Comparison of ENCODE assay signal across 2 cellular contexts in the genomic region with DNA sequence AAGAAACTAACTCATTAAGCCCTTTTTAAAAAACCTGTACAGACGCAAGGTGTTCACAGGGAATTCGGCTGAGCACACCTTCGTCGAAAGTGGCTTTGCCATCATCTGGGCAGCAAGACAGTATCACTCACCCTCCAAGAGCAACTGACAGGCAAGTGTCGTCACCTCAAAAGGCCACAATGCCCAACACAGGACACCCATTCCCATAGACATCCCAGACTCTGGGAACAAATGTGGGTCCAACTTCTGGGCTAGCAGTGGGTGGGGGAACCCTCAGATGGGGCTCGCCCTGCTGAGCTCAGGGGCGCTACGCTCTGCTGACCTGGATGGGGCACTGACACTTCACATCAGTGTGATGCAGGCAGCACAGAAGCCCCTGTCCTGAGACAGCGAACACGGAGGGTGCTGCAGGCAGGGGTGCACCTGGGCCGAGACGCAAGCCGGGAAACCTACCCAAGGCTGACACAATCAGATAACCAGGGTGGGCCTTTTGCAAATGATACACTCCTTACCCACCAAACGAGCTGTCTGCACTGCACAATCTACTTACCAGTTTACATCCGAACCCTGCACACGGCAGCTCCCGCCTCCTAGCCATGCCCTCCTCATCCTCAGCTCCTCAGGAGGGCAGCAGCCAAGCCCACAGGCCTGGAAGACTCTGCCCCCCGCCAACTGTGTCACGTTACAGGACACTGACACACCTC.
A peak's percentile ranks its signal among the peaks of the same experiment; 100 is the strongest.
TF ChIP-seq lines count a peak whose summit lies in the region.

No MANE protein-coding gene starts in this region.

TF ChIP-seq in HCT116, 20 proteins besides CTCF, POLR2A, EP300 and RAD21 (continued from another document):
- TF ChIP-seq ZFX (IDR thresholded peaks at IDR 0.05): no peak
- TF ChIP-seq REST (IDR thresholded peaks at IDR 0.05; ENCODE audit: low read depth): no peak
- TF ChIP-seq SIN3A (IDR thresholded peaks at IDR 0.05; ENCODE audit: low read depth): no peak
- TF ChIP-seq TCF7L2 (IDR thresholded peaks at IDR 0.05; ENCODE audit: borderline replicate concordance, extremely low read depth, insufficient read depth, insufficient read length): no peak
- no peak for TF ChIP-seq YY1 (IDR thresholded peaks at IDR 0.05; ENCODE audit: extremely low read depth, insufficient replicate concordance, low read depth, low read length)
- no peak for TF ChIP-seq CEBPB (IDR thresholded peaks at IDR 0.05; ENCODE audit: low read depth)
- TF ChIP-seq JUND (IDR thresholded peaks at IDR 0.05): no peak
- TF ChIP-seq SP1 (IDR thresholded peaks at IDR 0.05; ENCODE audit: low read depth): no peak
- TF ChIP-seq CBX3 (IDR thresholded peaks at IDR 0.05; ENCODE audit: low read depth): no peak
- TF ChIP-seq, protein P1, sequence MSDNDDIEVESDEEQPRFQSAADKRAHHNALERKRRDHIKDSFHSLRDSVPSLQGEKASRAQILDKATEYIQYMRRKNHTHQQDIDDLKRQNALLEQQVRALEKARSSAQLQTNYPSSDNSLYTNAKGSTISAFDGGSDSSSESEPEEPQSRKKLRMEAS (IDR thresholded peaks at IDR 0.05): no peak
- TF ChIP-seq, protein P2, sequence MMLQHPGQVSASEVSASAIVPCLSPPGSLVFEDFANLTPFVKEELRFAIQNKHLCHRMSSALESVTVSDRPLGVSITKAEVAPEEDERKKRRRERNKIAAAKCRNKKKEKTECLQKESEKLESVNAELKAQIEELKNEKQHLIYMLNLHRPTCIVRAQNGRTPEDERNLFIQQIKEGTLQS (IDR thresholded peaks at IDR 0.05): no peak

TF ChIP-seq in HepG2, 621 proteins besides CTCF, POLR2A, EP300 and RAD21:
- TF ChIP-seq ZSCAN25 (CRISPR knock-in tag; IDR thresholded peaks at IDR 0.05): no peak
- TF ChIP-seq ATF1 (CRISPR knock-in tag; IDR thresholded peaks at IDR 0.05): no peak
- TF ChIP-seq SP2 (CRISPR knock-in tag; IDR thresholded peaks at IDR 0.05): no peak
- TF ChIP-seq ZNF512 (CRISPR knock-in tag; IDR thresholded peaks at IDR 0.05): 0 out of 2 replicates have a peak, but pooled peaks have one; percentile 27
- no peak for TF ChIP-seq TARDBP (CRISPR knock-in tag; IDR thresholded peaks at IDR 0.05)
- no peak for TF ChIP-seq KMT2B (CRISPR knock-in tag; IDR thresholded peaks at IDR 0.05)
- no peak for TF ChIP-seq TEAD2 (CRISPR knock-in tag; IDR thresholded peaks at IDR 0.05)
- TF ChIP-seq BRF2 (CRISPR knock-in tag; IDR thresholded peaks at IDR 0.05): no peak
